In genomic region chr15:66824374-66824773, GRCh38 we compare ENCODE assay signal across 22 cellular contexts.
"Had no signal": no experiment of that assay in that cellular context is flagged by ENCODE, and none has a peak within 500 bp of the region (broad histone marks: within the 10 kb centered on the region; RNA-seq: fewer than 3 reads in every experiment).

No MANE protein-coding gene starts in this region.

- DNase-seq: activated CD4-positive, alpha-beta T cell treated with anti-CD3 and anti-CD28 coated beads for 1 hour; activated CD4-positive, alpha-beta T cell treated with anti-CD3 and anti-CD28 coated beads, Interleukin-2, amount 10 ng/mL, durations not matched to agents 24 days and 14 days; activated CD4-positive, alpha-beta T cell treated with anti-CD3 and anti-CD28 coated beads, Interleukin-2, amount 50 U/mL, for 48 hours; activated CD8-positive, alpha-beta memory T cell treated with anti-CD3 and anti-CD28 coated beads, Interleukin-2, amount 10 ng/mL, durations not matched to agents 7 days and 5 days; activated gamma-delta T cell; activated naive CD4-positive, alpha-beta T cell treated with anti-CD3 and anti-CD28 coated beads, Interleukin-2, amount 50 U/mL, for 16 hours; activated naive CD8-positive, alpha-beta T cell treated with anti-CD3 and anti-CD28 coated beads, Interleukin-2, amount 10 ng/mL, durations not matched to agents 7 days and 5 days; activated T-cell treated with anti-CD3 and anti-CD28 coated beads, Interleukin-2, amount 50 U/mL, for 24 hours; adrenal gland; anterior cingulate cortex; Karpas-422; NCI-H1105 treated with DMSO at 0.1 percent for 48 hours; NCI-H1436 treated with DMSO at 0.1 percent for 48 hours; NCI-H187; NCI-H2081; NCI-H510A treated with DMSO at 0.1 percent for 48 hours; NCI-H69; NK-92 treated with Interleukin-12 subunit alpha and Interleukin-12 subunit beta, amount 100 ng/mL, for 24 hours; OCI-M1; RPMI8226; SHP77 treated with DMSO at 0.1 percent for 48 hours had no signal

- H3K9me3 ChIP-seq: adrenal gland had no signal

- H3K36me3 ChIP-seq: adrenal gland had no signal

- H3K27me3 ChIP-seq: adrenal gland had no signal

- ATAC-seq: activated CD8-positive, alpha-beta memory T cell treated with anti-CD3 and anti-CD28 coated beads, Interleukin-2, amount 10 ng/mL, durations not matched to agents 7 days and 5 days; Panc1 had no signal

- H3K4me3 ChIP-seq: adrenal gland had no signal

- H3K27ac ChIP-seq: adrenal gland had no signal
